In the genomic region with DNA sequence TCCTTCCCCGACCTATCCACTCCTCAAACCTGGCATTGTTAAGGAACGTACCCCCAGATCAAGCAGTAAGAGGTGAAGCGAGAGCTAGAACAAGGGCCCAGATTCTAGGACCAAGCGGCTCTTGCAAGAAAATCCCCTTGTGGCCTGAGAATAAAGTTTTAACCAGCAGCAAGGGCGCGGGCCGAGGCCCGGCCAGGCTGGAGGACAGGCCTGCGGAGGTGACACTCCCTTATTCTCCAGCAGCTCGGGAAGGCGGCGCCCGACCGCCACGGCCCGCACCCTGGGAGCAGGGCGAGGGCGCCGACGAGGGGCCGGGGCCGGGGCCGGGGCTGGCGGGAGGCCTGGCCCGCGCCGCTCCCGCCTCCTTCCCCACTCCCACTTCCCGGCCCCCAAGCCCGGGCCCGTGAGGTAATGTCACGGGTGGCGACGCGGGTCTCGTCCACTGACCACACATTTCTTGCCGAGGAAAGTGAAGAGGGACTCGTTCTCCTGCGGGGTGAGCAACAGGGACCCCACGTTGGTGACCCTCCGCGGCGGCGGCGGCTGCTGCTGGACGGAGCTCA, we compare ENCODE assay signal across 8 cellular contexts. TPM values are rescaled to one million over a fixed set of nuclear protein-coding genes. Genes with fewer than 3 reads are reported as not detected.
A peak's percentile ranks its signal among the peaks of the same experiment; 100 is the strongest.
DNase-seq lines count a peak whose midpoint lies in the region; ATAC-seq and TF ChIP-seq lines count a peak whose summit lies in the region.

No MANE protein-coding gene starts in this region.

- peaks cover 10% of the 10 kb centered on the region for H3K36me3 ChIP-seq in DND-41 (ENCODE audit: insufficient read depth, low read length)
- H3K36me3 ChIP-seq in effector memory CD4-positive, alpha-beta T cell (ENCODE audit: control insufficient read depth, insufficient read depth, low read length), result no peaks in the 10 kb centered on the region
- no peaks in the 10 kb centered on the region for H3K36me3 ChIP-seq in lung (ENCODE audit: control insufficient read depth in 2 of 2, insufficient read depth in 2 of 2, low read length in 2 of 2)

- H3K9ac ChIP-seq in DND-41 (ENCODE audit: low read depth, low read length), result peak overlapping the region; percentile 97

- H3K27ac ChIP-seq in DND-41 (ENCODE audit: low read length) (peak overlapping the region; percentile 94), lung (ENCODE audit: low read depth in 1 of 2, low read length in 1 of 2) (peak overlapping the region; percentile 85 to 96)
- peak overlapping the region; percentile 84 for H3K27ac ChIP-seq in effector memory CD4-positive, alpha-beta T cell (ENCODE audit: insufficient read depth, low read length, poor library complexity, severe bottlenecking)

- DNase-seq in DND-41 (peak; percentile 35), HT1080 (ENCODE audit: low read depth) (peak; percentile 11), WTC11 (ENCODE audit: low spot score) (peak; percentile 36), lung (ENCODE audit: low spot score) (no peak)
- DNase-seq in effector memory CD4-positive, alpha-beta T cell, result peak in 2 of 3 donors; percentile 2 to 20
- peak; percentile 38 for DNase-seq in stimulated activated naive CD8-positive, alpha-beta T cell treated with anti-CD3 and anti-CD28 coated beads, Interleukin-15, Interleukin-2, amounts not matched to agents 100 U/mL and 50 U/mL, for 24 hours

- peaks cover 66% of the 10 kb centered on the region for H3K4me1 Mint-ChIP-seq in WTC11

- H3K27me3 Mint-ChIP-seq in WTC11 (ENCODE audit: low read depth), result no peaks in the 10 kb centered on the region

- peak overlapping the region; percentile 93 for H2AFZ ChIP-seq in DND-41 (ENCODE audit: low read depth, low read length)

- H3K4me2 ChIP-seq in DND-41 (ENCODE audit: insufficient read depth, low read length), result peak overlapping the region; percentile 74

- peaks cover 64% of the 10 kb centered on the region for H3K4me1 ChIP-seq in DND-41 (ENCODE audit: insufficient read depth, low read length)
- peaks cover 13% of the 10 kb centered on the region for H3K4me1 ChIP-seq in effector memory CD4-positive, alpha-beta T cell (ENCODE audit: control insufficient read depth, insufficient read depth, low read length, poor library complexity, severe bottlenecking)
- peaks cover 0 to 20% of the 10 kb centered on the region in 2 donors for H3K4me1 ChIP-seq in lung (ENCODE audit: control insufficient read depth in 2 of 2, insufficient read depth in 2 of 2, low read length in 2 of 2)

- POLR2A ChIA-PET in WTC11 (lab: Charles Lee), result interaction anchor here (0.8 to 2.1 kb wide), 19 partner anchors 8 to 214 kb away, joined by 3 to 16 read pairs (median 4); a partner anchor contains a TSS

- CTCF ChIA-PET in WTC11 (lab: Charles Lee), result interaction anchor here (0.9 to 2.3 kb wide), 7 partner anchors 26 to 66 kb away, joined by 3 to 12 read pairs (median 6); no protein-coding TSS in a partner anchor

- H3K36me3 Mint-ChIP-seq in WTC11, result 0 out of 2 replicates have a peak, but pooled peaks cover 2% of the 10 kb centered on the region

- H4K20me1 ChIP-seq in DND-41 (ENCODE audit: insufficient read depth, low read length), result peaks cover 46% of the 10 kb centered on the region

- H3K9me3 ChIP-seq in DND-41 (ENCODE audit: insufficient read depth, low read length, severe bottlenecking) (no peaks in the 10 kb centered on the region), lung (ENCODE audit: control insufficient read depth in 2 of 2, insufficient read depth in 1 of 2, low read length in 1 of 2) (no peaks in the 10 kb centered on the region)
- no peaks in the 10 kb centered on the region for H3K9me3 ChIP-seq in effector memory CD4-positive, alpha-beta T cell (ENCODE audit: control insufficient read depth, low read length)

- no peaks in the 10 kb centered on the region for H3K9me3 Mint-ChIP-seq in WTC11

- ATAC-seq in DND-41 (ENCODE audit: insufficient read depth, low read depth), result peak; percentile 20
- peak; percentile 12 for ATAC-seq in GM21423 (IDR thresholded peaks at IDR 0.05; ENCODE audit: unreplicated experiment)
- ATAC-seq in WTC11, result peak; percentile 11
- ATAC-seq in lung (ENCODE audit: insufficient read depth, low FRiP score), result peak; percentile 24
- peak; percentile 11 for ATAC-seq in stimulated activated naive CD8-positive, alpha-beta T cell treated with anti-CD3 and anti-CD28 coated beads, Interleukin-15, Interleukin-2, amounts not matched to agents 100 U/mL and 50 U/mL, for 24 hours
- no peak for ATAC-seq in GM18520 (IDR thresholded peaks at IDR 0.05; ENCODE audit: unreplicated experiment)

- no peaks in the 10 kb centered on the region for H3K27me3 ChIP-seq in DND-41 (ENCODE audit: insufficient read depth, low read length, poor library complexity)
- no peaks in the 10 kb centered on the region for H3K27me3 ChIP-seq in effector memory CD4-positive, alpha-beta T cell (replicated peaks; ENCODE audit: control insufficient read depth, insufficient read depth, low read length, poor library complexity, severe bottlenecking)
- H3K27me3 ChIP-seq in lung (ENCODE audit: control insufficient read depth, insufficient read depth), result no peaks in the 10 kb centered on the region

- TF ChIP-seq CTCF in DND-41 (IDR thresholded peaks at IDR 0.05; ENCODE audit: borderline replicate concordance, extremely low read depth, low read length, poor library complexity, severe bottlenecking) (no peak), WTC11 (IDR thresholded peaks at IDR 0.05) (no peak), lung (IDR thresholded peaks at IDR 0.05; ENCODE audit: control extremely low read depth, extremely low read depth) (no peak)

- H3K79me2 ChIP-seq in DND-41 (ENCODE audit: insufficient read depth, low read length), result peaks cover 68% of the 10 kb centered on the region

- H3K4me3 ChIP-seq in DND-41 (ENCODE audit: low read depth in 1 of 2, low read length in 2 of 2), result peak overlapping the region; percentile 96 to 98
- H3K4me3 ChIP-seq in effector memory CD4-positive, alpha-beta T cell (ENCODE audit: insufficient read depth, low read depth, low read length, poor library complexity, severe bottlenecking), result peak overlapping the region; percentile 92
- peak overlapping the region; percentile 66 for H3K4me3 ChIP-seq in lung

- peak overlapping the region; percentile 97 for H3K4me3 Mint-ChIP-seq in WTC11

- H3K27ac Mint-ChIP-seq in WTC11, result peak overlapping the region; percentile 98

- WGBS in lung, 2 donors, result 0 to 1% methylated on average over 40 to 46 of the region's 46 CpGs

TF ChIP-seq in WTC11, 78 proteins besides CTCF, POLR2A, EP300 and RAD21:
- TF ChIP-seq RELA (CRISPR knock-in tag; IDR thresholded peaks at IDR 0.05; ENCODE audit: borderline replicate concordance), result peak; percentile 31; the same call in 1 of the 2 replicates
- TF ChIP-seq GABPB1 (CRISPR knock-in tag; IDR thresholded peaks at IDR 0.05), result no peak

RNA-seq across cellular contexts. Expression of a gene that starts 0.6 kb away (rescaled TPM):
- 5.8 and 7.5 TPM in 2 replicates for total RNA-seq in HT1080 (2014; rRNA removed; shearing (Covaris generic))
- 21.0 and 27.3 TPM in 2 replicates for polyA plus RNA-seq in HT1080 (2015; cell fraction: cytosol; rRNA removed)
- 14.4 and 16.3 TPM in 2 replicates for polyA plus RNA-seq in HT1080 (2015; cell fraction: nucleus; rRNA removed)
- total RNA-seq in WTC11 (2021) (29.9 to 34.4 TPM (median 30.0 TPM) in 3 replicates), lung (10 to 100 TPM; 28.3 to 52.7 TPM)
- polyA plus RNA-seq in lung, result 10 to 100 TPM; 11.8 to 16.0 TPM
